1 cellular context compared by ENCODE assay signal in the genomic region with DNA sequence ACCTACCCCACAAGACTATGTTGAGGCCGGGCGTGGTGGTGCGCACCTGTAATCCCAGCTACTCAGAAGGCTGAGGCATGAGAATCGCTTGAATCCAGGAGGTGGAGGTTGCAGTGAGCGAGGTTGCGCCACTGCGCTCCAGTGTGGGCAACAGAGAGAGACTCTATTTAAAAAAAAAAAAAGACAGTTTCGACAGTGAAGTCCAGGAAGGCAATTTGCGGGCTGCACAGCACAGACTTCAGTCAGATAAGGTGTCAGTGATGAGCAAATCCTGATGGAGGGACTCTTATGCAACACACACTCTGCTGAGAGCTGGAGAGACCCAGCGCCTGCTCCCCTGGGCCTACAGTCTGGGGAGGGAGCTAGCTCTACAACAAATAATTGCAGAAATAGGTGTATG.
TF ChIP-seq lines count a peak whose summit lies in the region.

No MANE protein-coding gene starts in this region.

TF ChIP-seq in HepG2, 621 proteins besides CTCF, POLR2A, EP300 and RAD21 (continued from another document):
- TF ChIP-seq, protein P1, sequence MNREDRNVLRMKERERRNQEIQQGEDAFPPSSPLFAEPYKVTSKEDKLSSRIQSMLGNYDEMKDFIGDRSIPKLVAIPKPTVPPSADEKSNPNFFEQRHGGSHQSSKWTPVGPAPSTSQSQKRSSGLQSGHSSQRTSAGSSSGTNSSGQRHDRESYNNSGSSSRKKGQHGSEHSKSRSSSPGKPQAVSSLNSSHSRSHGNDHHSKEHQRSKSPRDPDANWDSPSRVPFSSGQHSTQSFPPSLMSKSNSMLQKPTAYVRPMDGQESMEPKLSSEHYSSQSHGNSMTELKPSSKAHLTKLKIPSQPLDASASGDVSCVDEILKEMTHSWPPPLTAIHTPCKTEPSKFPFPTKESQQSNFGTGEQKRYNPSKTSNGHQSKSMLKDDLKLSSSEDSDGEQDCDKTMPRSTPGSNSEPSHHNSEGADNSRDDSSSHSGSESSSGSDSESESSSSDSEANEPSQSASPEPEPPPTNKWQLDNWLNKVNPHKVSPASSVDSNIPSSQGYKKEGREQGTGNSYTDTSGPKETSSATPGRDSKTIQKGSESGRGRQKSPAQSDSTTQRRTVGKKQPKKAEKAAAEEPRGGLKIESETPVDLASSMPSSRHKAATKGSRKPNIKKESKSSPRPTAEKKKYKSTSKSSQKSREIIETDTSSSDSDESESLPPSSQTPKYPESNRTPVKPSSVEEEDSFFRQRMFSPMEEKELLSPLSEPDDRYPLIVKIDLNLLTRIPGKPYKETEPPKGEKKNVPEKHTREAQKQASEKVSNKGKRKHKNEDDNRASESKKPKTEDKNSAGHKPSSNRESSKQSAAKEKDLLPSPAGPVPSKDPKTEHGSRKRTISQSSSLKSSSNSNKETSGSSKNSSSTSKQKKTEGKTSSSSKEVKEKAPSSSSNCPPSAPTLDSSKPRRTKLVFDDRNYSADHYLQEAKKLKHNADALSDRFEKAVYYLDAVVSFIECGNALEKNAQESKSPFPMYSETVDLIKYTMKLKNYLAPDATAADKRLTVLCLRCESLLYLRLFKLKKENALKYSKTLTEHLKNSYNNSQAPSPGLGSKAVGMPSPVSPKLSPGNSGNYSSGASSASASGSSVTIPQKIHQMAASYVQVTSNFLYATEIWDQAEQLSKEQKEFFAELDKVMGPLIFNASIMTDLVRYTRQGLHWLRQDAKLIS (CRISPR knock-in tag; IDR thresholded peaks at IDR 0.05), result no peak
- TF ChIP-seq, protein P2, sequence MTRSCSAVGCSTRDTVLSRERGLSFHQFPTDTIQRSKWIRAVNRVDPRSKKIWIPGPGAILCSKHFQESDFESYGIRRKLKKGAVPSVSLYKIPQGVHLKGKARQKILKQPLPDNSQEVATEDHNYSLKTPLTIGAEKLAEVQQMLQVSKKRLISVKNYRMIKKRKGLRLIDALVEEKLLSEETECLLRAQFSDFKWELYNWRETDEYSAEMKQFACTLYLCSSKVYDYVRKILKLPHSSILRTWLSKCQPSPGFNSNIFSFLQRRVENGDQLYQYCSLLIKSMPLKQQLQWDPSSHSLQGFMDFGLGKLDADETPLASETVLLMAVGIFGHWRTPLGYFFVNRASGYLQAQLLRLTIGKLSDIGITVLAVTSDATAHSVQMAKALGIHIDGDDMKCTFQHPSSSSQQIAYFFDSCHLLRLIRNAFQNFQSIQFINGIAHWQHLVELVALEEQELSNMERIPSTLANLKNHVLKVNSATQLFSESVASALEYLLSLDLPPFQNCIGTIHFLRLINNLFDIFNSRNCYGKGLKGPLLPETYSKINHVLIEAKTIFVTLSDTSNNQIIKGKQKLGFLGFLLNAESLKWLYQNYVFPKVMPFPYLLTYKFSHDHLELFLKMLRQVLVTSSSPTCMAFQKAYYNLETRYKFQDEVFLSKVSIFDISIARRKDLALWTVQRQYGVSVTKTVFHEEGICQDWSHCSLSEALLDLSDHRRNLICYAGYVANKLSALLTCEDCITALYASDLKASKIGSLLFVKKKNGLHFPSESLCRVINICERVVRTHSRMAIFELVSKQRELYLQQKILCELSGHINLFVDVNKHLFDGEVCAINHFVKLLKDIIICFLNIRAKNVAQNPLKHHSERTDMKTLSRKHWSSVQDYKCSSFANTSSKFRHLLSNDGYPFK (CRISPR knock-in tag; IDR thresholded peaks at IDR 0.05; ENCODE audit: borderline replicate concordance), result no peak
- TF ChIP-seq MTA1 (CRISPR knock-in tag; IDR thresholded peaks at IDR 0.05; ENCODE audit: borderline replicate concordance) (no peak), DNMT1 (CRISPR knock-in tag; IDR thresholded peaks at IDR 0.05) (no peak), RARA (CRISPR knock-in tag; IDR thresholded peaks at IDR 0.05) (no peak), ZBTB1 (CRISPR knock-in tag; IDR thresholded peaks at IDR 0.05; ENCODE audit: borderline replicate concordance) (no peak), JUND (CRISPR knock-in tag; IDR thresholded peaks at IDR 0.05) (no peak)
